24 cellular contexts compared by ENCODE assay signal in the genomic region with DNA sequence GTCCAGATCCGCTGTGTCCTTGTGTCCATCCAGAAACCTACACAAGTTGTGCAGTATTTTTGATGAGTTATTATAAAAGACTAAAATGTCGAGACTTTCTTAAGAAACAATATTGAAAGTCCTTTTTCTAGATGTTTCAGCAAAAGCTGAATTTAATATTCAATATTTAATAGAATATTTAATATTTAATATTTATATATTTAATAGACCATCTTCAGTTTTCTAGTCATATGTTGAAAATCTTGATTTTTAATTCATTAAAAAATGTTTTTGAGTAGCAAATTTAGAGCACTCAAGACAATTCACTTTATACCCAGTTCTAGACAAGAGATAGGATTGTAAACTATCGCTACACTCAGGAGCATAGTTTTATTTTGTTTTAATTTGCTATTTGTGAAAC.
DNase-seq lines count a peak whose midpoint lies in the region; ATAC-seq, FAIRE-seq and TF ChIP-seq lines count a peak whose summit lies in the region.
"Had no signal": no experiment of that assay in that cellular context is flagged by ENCODE, and none has a peak within 500 bp of the region (broad histone marks: within the 10 kb centered on the region; RNA-seq: fewer than 3 reads in every experiment).

No MANE protein-coding gene starts in this region.

- H3K9me3 Mint-ChIP-seq in WTC11 (no peaks in the 10 kb centered on the region), T-cell (peaks cover 0 to 18% (median 7%) of the 10 kb centered on the region in 3 donors)

- H3K27me3 Mint-ChIP-seq in WTC11 (ENCODE audit: low read depth) (no peaks in the 10 kb centered on the region), T-cell (no peaks in the 10 kb centered on the region)
- H3K27me3 Mint-ChIP-seq: CD4-positive, alpha-beta memory T cell; CD4-positive, CD25-positive, alpha-beta regulatory T cell; CD8-positive, alpha-beta memory T cell had no signal

- no peak overlapping the region for H3K4me3 ChIP-seq in small intestine (ENCODE audit: low read depth in 1 of 2, low read length in 2 of 2)
- H3K4me3 ChIP-seq: BLaER1 had no signal

- no peak for TF ChIP-seq CTCF in WTC11 (IDR thresholded peaks at IDR 0.05)

- ATAC-seq in WTC11 (no peak), T-cell (replicated peaks in 1 of 4) (no peak)

- CTCF ChIA-PET in WTC11 (lab: Charles Lee), result no interaction called here
- CTCF ChIA-PET in T-cell (lab: Charles Lee), result no interaction called here

- DNase-seq in WTC11 (ENCODE audit: low spot score) (no peak), small intestine (no peak), T-cell (no peak), T-helper 2 cell (no peak)
- DNase-seq: ACHN; BE2C; C1 segment of cervical spinal cord; CD4-positive, alpha-beta memory T cell; CD4-positive, CD25-positive, alpha-beta regulatory T cell; CD8-positive, alpha-beta memory T cell; COR-L47; DMS 273 treated with DMSO at 0.1 percent for 48 hours; DMS153; DMS53; DMS79; DND-41; EL; GF-D8 had no signal

- H3K4me1 ChIP-seq in small intestine (ENCODE audit: control insufficient read depth in 2 of 2, insufficient read depth in 1 of 2, low read depth in 1 of 2, low read length in 1 of 2), result no peaks in the 10 kb centered on the region
- H3K4me1 ChIP-seq: BE2C had no signal

- H3K9me3 ChIP-seq in small intestine (ENCODE audit: control insufficient read depth, low read depth), result no peaks in the 10 kb centered on the region
- H3K9me3 ChIP-seq: BE2C, BLaER1 had no signal

- H3K4me1 Mint-ChIP-seq in WTC11 (peaks cover 7% of the 10 kb centered on the region), T-cell (no peaks in the 10 kb centered on the region)
- H3K4me1 Mint-ChIP-seq: CD14-positive monocyte; CD4-positive, alpha-beta memory T cell; CD4-positive, CD25-positive, alpha-beta regulatory T cell; CD8-positive, alpha-beta memory T cell had no signal

- H3K27ac ChIP-seq in small intestine (ENCODE audit: low read depth in 1 of 2, low read length in 1 of 2), result no peak overlapping the region
- H3K27ac ChIP-seq: 22Rv1, BLaER1 had no signal

- POLR2A ChIA-PET in WTC11 (lab: Charles Lee), result no interaction called here
- POLR2A ChIA-PET in T-cell (lab: Charles Lee), result no interaction called here

- FAIRE-seq in A204.1 (lab: Jason Lieb, UNC) (peak; percentile 61), small intestine (lab: Jason Lieb, UNC) (peak; percentile 44)
- FAIRE-seq: GM12891, GM19239 had no signal

- H3K27me3 ChIP-seq in small intestine (ENCODE audit: control insufficient read depth in 2 of 2, insufficient read depth in 2 of 2, low read length in 2 of 2), result no peaks in the 10 kb centered on the region
- H3K27me3 ChIP-seq: BE2C, BLaER1 had no signal

- H3K27ac Mint-ChIP-seq in WTC11 (no peak overlapping the region), T-cell (no peak overlapping the region)
- H3K27ac Mint-ChIP-seq: CD14-positive monocyte; CD4-positive, alpha-beta memory T cell; CD4-positive, CD25-positive, alpha-beta regulatory T cell; CD8-positive, alpha-beta memory T cell had no signal

- WGBS in small intestine, 3 donors, result 68 to 72% (median 69%) methylated on average over 3 of the region's 3 CpGs

- H3K36me3 ChIP-seq in small intestine (ENCODE audit: control insufficient read depth in 2 of 2, insufficient read depth in 2 of 2, low read length in 2 of 2), result no peaks in the 10 kb centered on the region
- H3K36me3 ChIP-seq: BE2C, BLaER1 had no signal

- H3K36me3 Mint-ChIP-seq in WTC11, result no peaks in the 10 kb centered on the region; the same call in 1 of the 2 replicates
- H3K36me3 Mint-ChIP-seq in T-cell, result no peaks in the 10 kb centered on the region
- H3K36me3 Mint-ChIP-seq: CD14-positive monocyte; CD4-positive, alpha-beta memory T cell; CD4-positive, CD25-positive, alpha-beta regulatory T cell; CD8-positive, alpha-beta memory T cell had no signal

- H3K4me3 Mint-ChIP-seq in WTC11 (no peak overlapping the region), T-cell (no peak overlapping the region)
- H3K4me3 Mint-ChIP-seq: CD14-positive monocyte; CD4-positive, alpha-beta memory T cell; CD4-positive, CD25-positive, alpha-beta regulatory T cell; CD8-positive, alpha-beta memory T cell had no signal

TF ChIP-seq in WTC11, 78 proteins besides CTCF, POLR2A, EP300 and RAD21:
- TF ChIP-seq HMGA2 (CRISPR knock-in tag; IDR thresholded peaks at IDR 0.05), result peak; percentile 96
- TF ChIP-seq ZNF512 (CRISPR knock-in tag; IDR thresholded peaks at IDR 0.05; ENCODE audit: borderline replicate concordance), result no peak
- TF ChIP-seq, protein P1, sequence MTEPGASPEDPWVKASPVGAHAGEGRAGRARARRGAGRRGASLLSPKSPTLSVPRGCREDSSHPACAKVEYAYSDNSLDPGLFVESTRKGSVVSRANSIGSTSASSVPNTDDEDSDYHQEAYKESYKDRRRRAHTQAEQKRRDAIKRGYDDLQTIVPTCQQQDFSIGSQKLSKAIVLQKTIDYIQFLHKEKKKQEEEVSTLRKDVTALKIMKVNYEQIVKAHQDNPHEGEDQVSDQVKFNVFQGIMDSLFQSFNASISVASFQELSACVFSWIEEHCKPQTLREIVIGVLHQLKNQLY (CRISPR knock-in tag; IDR thresholded peaks at IDR 0.05), result no peak
